ENCODE assay signal across 18 cellular contexts in the genomic region with DNA sequence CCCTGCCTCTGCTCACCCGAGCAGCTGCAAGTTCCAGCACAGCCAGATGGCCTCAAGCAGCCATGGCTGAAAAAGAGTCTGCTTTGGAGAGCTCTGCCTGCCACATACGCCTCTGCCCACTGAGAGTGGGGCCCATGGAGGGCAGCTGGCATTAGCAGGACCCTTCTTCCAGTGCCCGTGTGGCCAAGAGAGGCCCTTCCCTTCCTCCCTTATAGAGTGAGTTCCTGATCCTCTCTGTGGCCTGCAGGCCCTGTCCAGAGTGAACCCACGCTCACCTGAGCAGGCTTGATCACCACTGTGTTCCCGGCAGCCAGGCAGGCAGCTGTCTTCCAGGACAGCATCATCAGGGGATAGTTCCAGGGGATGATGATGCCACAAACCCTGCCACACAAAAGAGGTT. TPM values are rescaled to one million over a fixed set of nuclear protein-coding genes. Genes with fewer than 3 reads are reported as not detected.
DNase-seq lines count a peak whose midpoint lies in the region; ATAC-seq and TF ChIP-seq lines count a peak whose summit lies in the region.
"Had no signal": no experiment of that assay in that cellular context is flagged by ENCODE, and none has a peak within 500 bp of the region (broad histone marks: within the 10 kb centered on the region; RNA-seq: fewer than 3 reads in every experiment).

No MANE protein-coding gene starts in this region.

- H3K9ac ChIP-seq in SK-N-SH (no peak overlapping the region), IMR-90 (ENCODE audit: low read depth, low read length) (no peak overlapping the region)

- dilution Hi-C loops in IMR-90 (cut with HindIII; ENCODE audit: low sequenced_read_pairs, unreplicated experiment), result no loop called here

- H3K27ac ChIP-seq in SK-N-SH (ENCODE audit: low read depth in 2 of 2, low read length in 1 of 2) (no peak overlapping the region; a peak in 1 of 4 replicates), IMR-90 (ENCODE audit: insufficient read depth, low read length) (no peak overlapping the region)
- H3K27ac ChIP-seq: cardiac muscle cell, esophagus muscularis mucosa had no signal

- no peak overlapping the region for H3K56ac ChIP-seq in IMR-90 (ENCODE audit: extremely low read depth, insufficient read depth, low read length)

- no peak overlapping the region for H4K91ac ChIP-seq in IMR-90 (ENCODE audit: insufficient read depth, low read depth, low read length)

- POLR2A ChIA-PET in SK-N-SH (lab: Yijun Ruan, JAX), result no interaction called here
- POLR2A ChIA-PET in IMR-90 (lab: Charles Lee; ENCODE audit: unreplicated experiment), result no interaction called here

- H3K9me1 ChIP-seq in IMR-90 (ENCODE audit: insufficient read depth, low read length), result no peaks in the 10 kb centered on the region

- H2AFZ ChIP-seq in SK-N-SH (ENCODE audit: low read depth) (no peak overlapping the region), IMR-90 (replicated peaks; ENCODE audit: low read length, poor library complexity) (peak overlapping the region; percentile 5)

- H2AK5ac ChIP-seq in IMR-90 (ENCODE audit: low read depth, low read length), result no peak overlapping the region

- no peak for TF ChIP-seq EP300 in SK-N-SH (IDR thresholded peaks at IDR 0.05; ENCODE audit: borderline replicate concordance in 1 of 2, low read depth in 1 of 2, low read length in 1 of 2)

- H3K18ac ChIP-seq in IMR-90 (ENCODE audit: low read depth, low read length), result no peak overlapping the region

- H3K23ac ChIP-seq in IMR-90 (ENCODE audit: low read depth, low read length), result no peak overlapping the region

- no peak overlapping the region for H2AK9ac ChIP-seq in IMR-90 (replicated peaks; ENCODE audit: low read depth, low read length, poor library complexity)

- WGBS in SK-N-SH (ENCODE audit: low lambda C conversion rate), result 32% methylated on average over 3 of the region's 5 CpGs
- 67% methylated on average over 1 of the region's 5 CpGs; no CpG with 5 or more reads in 1 of the 2 experiments for WGBS in IMR-90 (ENCODE audit: extremely low coverage in 2 of 2, insufficient read length in 1 of 2), 2 experiments

- no peaks in the 10 kb centered on the region for H4K20me1 ChIP-seq in SK-N-SH (ENCODE audit: insufficient read depth)
- no peaks in the 10 kb centered on the region for H4K20me1 ChIP-seq in IMR-90 (ENCODE audit: insufficient read depth, low read length)

- in situ Hi-C loops in IMR-90 (cut with MboI; ENCODE audit: low sequenced_read_pairs), result no loop called here
- in situ Hi-C loops in ACHN (cut with HindIII; ENCODE audit: low pct_ligation_motif_present, low pct_unique_long_range_greater_than_20kb, low sequenced_read_pairs), result no loop called here

- no peak overlapping the region for H2BK15ac ChIP-seq in IMR-90 (ENCODE audit: low read depth, low read length)

- DNase-seq in SK-N-SH (peak; percentile 33), IMR-90 (no peak), islet precursor cell (peak; percentile 41), posterior vena cava (ENCODE audit: low spot score) (peak; percentile 42), ACHN (no peak), DMS114 treated with DMSO at 0.1 percent for 48 hours (lab: John Stamatoyannopoulos, UW; ENCODE audit: unreplicated experiment) (no peak), UCSD-AML1 (lab: John Stamatoyannopoulos, UW; ENCODE audit: unreplicated experiment) (no peak)
- DNase-seq: effector memory CD4-positive, alpha-beta T cell; HFFc6; KBM-7; NCI-H1930; NCI-H226 had no signal

- ATAC-seq in SK-N-SH treated with all-trans-retinoic acid at 6 μM for 48 hours, result no peak
- no peak for ATAC-seq in IMR-90 (ENCODE audit: low read depth)
- ATAC-seq: Panc1 had no signal

- CTCF ChIA-PET in SK-N-SH (lab: Yijun Ruan, JAX), result interaction anchor here (1.0 to 3.3 kb wide), 6 partner anchors 9 to 350 kb away, joined by 4 to 60 read pairs (median 6); a partner anchor contains a TSS
- CTCF ChIA-PET in IMR-90 (lab: Yijun Ruan, JAX), result no interaction called here

- peaks cover 0 to 25% of the 10 kb centered on the region in 2 experiments; a peak in 1 of 4 replicates for H3K4me1 ChIP-seq in SK-N-SH (ENCODE audit: control insufficient read depth in 1 of 2, insufficient read depth in 2 of 2, low read depth in 1 of 2, low read length in 1 of 2)
- no peaks in the 10 kb centered on the region for H3K4me1 ChIP-seq in IMR-90 (ENCODE audit: control insufficient read depth, insufficient read depth, low read length)
- H3K4me1 ChIP-seq: Caco-2 had no signal

- TF ChIP-seq RAD21 in SK-N-SH (IDR thresholded peaks at IDR 0.05; ENCODE audit: low read length) (no peak), IMR-90 (IDR thresholded peaks at IDR 0.05; ENCODE audit: low read length) (no peak)

- no peak overlapping the region for H2BK5ac ChIP-seq in IMR-90 (ENCODE audit: low read depth, low read length, poor library complexity, severe bottlenecking)

- no peak overlapping the region for H3K4me3 ChIP-seq in SK-N-SH (ENCODE audit: low read depth in 2 of 2, low read length in 1 of 2)
- H3K4me3 ChIP-seq in IMR-90 (ENCODE audit: insufficient read depth, low read depth, low read length), result no peak overlapping the region
- H3K4me3 ChIP-seq: cardiac muscle cell, esophagus muscularis mucosa had no signal

- no peak for TF ChIP-seq POLR2A in IMR-90 (IDR thresholded peaks at IDR 0.05; ENCODE audit: low read depth, low read length)

- no peak overlapping the region for H4K8ac ChIP-seq in IMR-90 (ENCODE audit: low read depth in 2 of 2, low read length in 2 of 2)

- H2BK120ac ChIP-seq in IMR-90 (ENCODE audit: low read depth, low read length), result no peak overlapping the region

- H3K27me3 ChIP-seq in SK-N-SH (ENCODE audit: insufficient read depth), result no peaks in the 10 kb centered on the region
- H3K27me3 ChIP-seq in IMR-90 (ENCODE audit: control insufficient read depth, insufficient read depth, low read length), result peaks cover 45% of the 10 kb centered on the region
- H3K27me3 ChIP-seq: cardiac muscle cell, esophagus muscularis mucosa had no signal

- H3K36me3 ChIP-seq in SK-N-SH (replicated peaks in 1 of 2; ENCODE audit: control insufficient read depth in 1 of 2, insufficient read depth in 2 of 2, low read length in 1 of 2) (no peaks in the 10 kb centered on the region), IMR-90 (ENCODE audit: control insufficient read depth, insufficient read depth, low read length) (no peaks in the 10 kb centered on the region)
- H3K36me3 ChIP-seq: cardiac muscle cell had no signal

- H3K79me1 ChIP-seq in IMR-90 (ENCODE audit: low read depth in 1 of 2, low read length in 2 of 2), result no peaks in the 10 kb centered on the region

- intact Hi-C loops in IMR-90 (cut with micrococcal nuclease), result no loop called here
- intact Hi-C loops in posterior vena cava (cut with DNase I), result no loop called here

- H3K9me2 ChIP-seq in SK-N-SH, result no peaks in the 10 kb centered on the region

- no peaks in the 10 kb centered on the region for H3F3A ChIP-seq in SK-N-SH (replicated peaks; ENCODE audit: insufficient read depth)

- no peaks in the 10 kb centered on the region for H3K79me2 ChIP-seq in SK-N-SH (ENCODE audit: insufficient read depth)

- no peak overlapping the region for H3K4ac ChIP-seq in IMR-90 (ENCODE audit: low read depth, low read length)

- H3K14ac ChIP-seq in IMR-90 (replicated peaks; ENCODE audit: low read depth, low read length), result no peak overlapping the region

- BruUV-seq in IMR-90 (replicated peaks; lab: Mats Ljungman, UMichigan), result no TSS peak

- H3K4me2 ChIP-seq in SK-N-SH (no peak overlapping the region), IMR-90 (ENCODE audit: low read depth, low read length) (no peak overlapping the region)

- TF ChIP-seq CTCF in SK-N-SH (IDR thresholded peaks at IDR 0.05) (no peak), IMR-90 (conservative IDR thresholded peaks at IDR 0.05; ENCODE audit: low read depth, low read length) (no peak)

- H2BK20ac ChIP-seq in IMR-90 (ENCODE audit: low read depth, low read length), result no peak overlapping the region

- H4K5ac ChIP-seq in IMR-90 (ENCODE audit: low read depth, low read length), result no peak overlapping the region

- no peaks in the 10 kb centered on the region for H3K9me3 ChIP-seq in SK-N-SH
- no peaks in the 10 kb centered on the region for H3K9me3 ChIP-seq in IMR-90 (ENCODE audit: control insufficient read depth, insufficient read depth, low read length)
- H3K9me3 ChIP-seq: Caco-2, esophagus muscularis mucosa had no signal

TF ChIP-seq in SK-N-SH treated with all-trans-retinoic acid at 6 μM for 48 hours, 23 proteins besides CTCF, POLR2A, EP300 and RAD21:
- TF ChIP-seq SNAI2 (CRISPR knock-in tag; IDR thresholded peaks at IDR 0.05), result no peak
TF ChIP-seq in SK-N-SH treated with all-trans-retinoic acid at 6 μM for 48 hours: peak in this region for 0.

TF ChIP-seq in IMR-90, 13 proteins besides CTCF, POLR2A, EP300 and RAD21 (continues in another document):
- no peak for TF ChIP-seq MAFK (IDR thresholded peaks at IDR 0.05; ENCODE audit: low read depth, low read length)
- no peak for TF ChIP-seq CEBPB (IDR thresholded peaks at IDR 0.05; ENCODE audit: low read depth, low read length)
- TF ChIP-seq, protein P1, sequence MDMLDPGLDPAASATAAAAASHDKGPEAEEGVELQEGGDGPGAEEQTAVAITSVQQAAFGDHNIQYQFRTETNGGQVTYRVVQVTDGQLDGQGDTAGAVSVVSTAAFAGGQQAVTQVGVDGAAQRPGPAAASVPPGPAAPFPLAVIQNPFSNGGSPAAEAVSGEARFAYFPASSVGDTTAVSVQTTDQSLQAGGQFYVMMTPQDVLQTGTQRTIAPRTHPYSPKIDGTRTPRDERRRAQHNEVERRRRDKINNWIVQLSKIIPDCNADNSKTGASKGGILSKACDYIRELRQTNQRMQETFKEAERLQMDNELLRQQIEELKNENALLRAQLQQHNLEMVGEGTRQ (IDR thresholded peaks at IDR 0.05; ENCODE audit: low read depth, low read length), result no peak
- no peak for TF ChIP-seq SMC3 (IDR thresholded peaks at IDR 0.05; ENCODE audit: low read depth, low read length)
- no peak for TF ChIP-seq CHD1 (IDR thresholded peaks at IDR 0.05; ENCODE audit: low read depth, low read length)
- TF ChIP-seq NFE2L2 (IDR thresholded peaks at IDR 0.05; ENCODE audit: low read depth, low read length), result no peak

RNA-seq across cellular contexts. Expression of a gene that starts 41.4 kb away (rescaled TPM):
- polyA plus RNA-seq in SK-N-SH (2012; rRNA removed), result 53.4 and 58.4 TPM in 2 replicates
- 29.9 and 39.4 TPM in 2 replicates for polyA plus RNA-seq in SK-N-SH (2012; cell fraction: cytosol; rRNA removed)
- 72.6 and 102 TPM in 2 replicates for polyA plus RNA-seq in SK-N-SH (2012; cell fraction: nucleus; rRNA removed)
- total RNA-seq in IMR-90 (2012; rRNA removed), result 26.7 and 30.5 TPM in 2 replicates
- polyA plus RNA-seq in IMR-90 (2012; rRNA removed), result 43.5 and 44.7 TPM in 2 replicates
- 46.5 and 59.0 TPM in 2 replicates for polyA plus RNA-seq in IMR-90 (2012; cell fraction: cytosol; rRNA removed)
- polyA plus RNA-seq in IMR-90 (2012; cell fraction: nucleus; rRNA removed; ENCODE audit: low replicate concordance), result 48.1 and 91.7 TPM in 2 replicates
- 10 to 100 TPM; 44.7 to 49.0 TPM for total RNA-seq in posterior vena cava

RNA-seq across cellular contexts. Expression of a gene that starts 55.0 kb away (rescaled TPM):
- 0.03 TPM in 1 of 2 replicates, not detected in the other for polyA plus RNA-seq in SK-N-SH (2012; rRNA removed)
- polyA plus RNA-seq in SK-N-SH (2012; cell fraction: cytosol; rRNA removed), result 0.07 and 0.14 TPM in 2 replicates
- polyA plus RNA-seq in SK-N-SH (2012; cell fraction: nucleus; rRNA removed), result 0.08 and 0.19 TPM in 2 replicates
- not detected in 2 replicates for total RNA-seq in IMR-90 (2012; rRNA removed)
- polyA plus RNA-seq in IMR-90 (2012; rRNA removed), result not detected in 2 replicates
- polyA plus RNA-seq in IMR-90 (2012; cell fraction: cytosol; rRNA removed), result not detected in 2 replicates
- polyA plus RNA-seq in IMR-90 (2012; cell fraction: nucleus; rRNA removed; ENCODE audit: low replicate concordance), result 0.24 TPM in 1 of 2 replicates, not detected in the other
- 10 to 100 TPM in 1 of 2 donors, 1 to 10 TPM in 1; 5.6 to 12.4 TPM for total RNA-seq in posterior vena cava
- total RNA-seq: A172 had no signal

Comparison
In these comparisons a context has a peak if more than half of its experiments do, and no peak if none do; other contexts are left out.
1. DNase-seq: peak in SK-N-SH (single experiment), islet precursor cell (single experiment) and posterior vena cava (single experiment); none in IMR-90 (single experiment), ACHN (single experiment), DMS114 treated with DMSO at 0.1 percent for 48 hours (single experiment) and UCSD-AML1 (single experiment).